17 cellular contexts compared by ENCODE assay signal in the genomic region with DNA sequence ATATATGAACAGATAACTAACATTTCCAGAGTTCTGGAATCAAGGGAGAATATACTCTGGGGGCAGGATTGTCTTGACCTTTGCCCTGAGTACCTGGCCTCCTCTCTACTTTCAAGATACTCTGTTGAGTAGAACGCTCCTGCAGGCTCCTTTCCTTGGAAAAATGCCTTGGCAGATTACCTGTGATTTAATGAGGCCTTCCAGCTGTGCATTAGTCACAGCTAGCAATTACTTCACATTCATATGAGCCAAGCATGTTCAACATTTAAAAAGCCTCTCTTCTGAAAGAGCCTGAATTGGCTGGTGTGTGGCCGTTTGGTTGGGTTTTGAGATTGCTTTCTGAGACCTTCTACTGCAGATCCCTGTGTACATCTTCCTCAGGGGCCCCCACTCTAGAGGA.
DNase-seq lines count a peak whose midpoint lies in the region; ATAC-seq and TF ChIP-seq lines count a peak whose summit lies in the region.
"Had no signal": no experiment of that assay in that cellular context is flagged by ENCODE, and none has a peak within 500 bp of the region (broad histone marks: within the 10 kb centered on the region; RNA-seq: fewer than 3 reads in every experiment).

No MANE protein-coding gene starts in this region.

- H3K4me3 ChIP-seq in SJCRH30, result no peak overlapping the region
- H3K4me3 ChIP-seq: coronary artery, heart left ventricle, left lung, prostate gland had no signal

- peaks cover 37% of the 10 kb centered on the region for H3K4me1 ChIP-seq in SJCRH30
- peaks cover 4% of the 10 kb centered on the region for H3K4me1 ChIP-seq in foreskin keratinocyte
- H3K4me1 ChIP-seq: left lung, prostate gland had no signal

- DNase-seq in NCI-H82 (lab: John Stamatoyannopoulos, UW) (peak; percentile 40), NCI-H82 treated with DMSO at 0.1 percent for 48 hours (lab: John Stamatoyannopoulos, UW; ENCODE audit: unreplicated experiment) (no peak), SJCRH30 (peak; percentile 19 to 58), foreskin keratinocyte (peak; percentile 17 to 56), renal cortical epithelial cell (ENCODE audit: low read depth) (peak; percentile 76), hippocampal formation (lab: John Stamatoyannopoulos, UW) (no peak)
- DNase-seq in stimulated activated naive CD4-positive, alpha-beta T cell treated with Interleukin-2 at 50 U/mL for 16 hours (lab: John Stamatoyannopoulos, UW), result no peak
- DNase-seq: activated CD4-positive, alpha-beta memory T cell treated with anti-CD3 and anti-CD28 coated beads, Interleukin-2, amount 10 ng/mL, durations not matched to agents 7 days and 5 days; amygdala; CD4-positive, alpha-beta memory T cell; EL; erythroblast; heart left ventricle; left lung had no signal

- H3K9me3 ChIP-seq in SJCRH30 (replicated peaks), result no peaks in the 10 kb centered on the region
- H3K9me3 ChIP-seq: heart left ventricle, left lung, prostate gland had no signal

- no peak for TF ChIP-seq CTCF in foreskin keratinocyte (conservative IDR thresholded peaks at IDR 0.05)

- H3K27ac ChIP-seq in SJCRH30, result peak overlapping the region; percentile 60
- H3K27ac ChIP-seq in foreskin keratinocyte, result no peak overlapping the region
- H3K27ac ChIP-seq: coronary artery, heart left ventricle, left lung, prostate gland had no signal

- no peaks in the 10 kb centered on the region for H3K36me3 ChIP-seq in SJCRH30
- H3K36me3 ChIP-seq: heart left ventricle, left lung, prostate gland had no signal

- H3K27me3 ChIP-seq in SJCRH30, result no peaks in the 10 kb centered on the region
- peaks cover 2% of the 10 kb centered on the region for H3K27me3 ChIP-seq in foreskin keratinocyte
- H3K27me3 ChIP-seq: heart left ventricle, left lung had no signal

- ATAC-seq in foreskin keratinocyte, result peak; percentile 74
- ATAC-seq in GM21381 (IDR thresholded peaks at IDR 0.05; ENCODE audit: unreplicated experiment), result no peak
- ATAC-seq: heart left ventricle, left lung had no signal

Comparison
In these comparisons a context has a peak if more than half of its experiments do, and no peak if none do; other contexts are left out.
1. DNase-seq: peak in NCI-H82 (single experiment), SJCRH30 (2 of 2), foreskin keratinocyte (2 of 2) and renal cortical epithelial cell (single experiment); none in NCI-H82 treated with DMSO at 0.1 percent for 48 hours (single experiment), stimulated activated naive CD4-positive, alpha-beta T cell treated with Interleukin-2 at 50 U/mL for 16 hours (single experiment) and hippocampal formation (0 of 2).